In genomic region chr17:36697907-36698526, GRCh38 we compare ENCODE assay signal across 16 cellular contexts.
A peak's percentile ranks its signal among the peaks of the same experiment; 100 is the strongest.
DNase-seq lines count a peak whose midpoint lies in the region; ATAC-seq and TF ChIP-seq lines count a peak whose summit lies in the region.
"Had no signal": no experiment of that assay in that cellular context is flagged by ENCODE, and none has a peak within 500 bp of the region (broad histone marks: within the 10 kb centered on the region; RNA-seq: fewer than 3 reads in every experiment).

No MANE protein-coding gene starts in this region.

- CTCF ChIA-PET in SK-N-SH (lab: Yijun Ruan, JAX), result interaction anchor here (0.6 to 2.2 kb wide), 2 partner anchors 147 to 350 kb away, joined by 3 to 7 read pairs; no protein-coding TSS in a partner anchor

- ATAC-seq in SK-N-SH treated with all-trans-retinoic acid at 6 μM for 48 hours (no peak), GM19023 (IDR thresholded peaks at IDR 0.05; ENCODE audit: unreplicated experiment) (no peak), HG02885 (IDR thresholded peaks at IDR 0.05; ENCODE audit: poor library complexity, unreplicated experiment) (no peak)
- ATAC-seq: activated CD8-positive, alpha-beta T cell treated with anti-CD3 and anti-CD28 coated beads for 36 hours; activated T-cell treated with anti-CD3 and anti-CD28 coated beads, Interleukin-2, amount 50 U/mL, for 72 hours had no signal

- H3K4me2 ChIP-seq in SK-N-SH, result no peak overlapping the region

- DNase-seq in SK-N-SH (no peak), endothelial cell (ENCODE audit: low spot score) (peak; percentile 51), progenitor cell of endocrine pancreas (ENCODE audit: low spot score, unreplicated experiment) (peak; percentile 22)
- no peak for DNase-seq in activated naive CD4-positive, alpha-beta T cell (lab: John Stamatoyannopoulos, UW)
- DNase-seq: activated CD8-positive, alpha-beta T cell treated with anti-CD3 and anti-CD28 coated beads for 36 hours; activated T-cell treated with anti-CD3 and anti-CD28 coated beads, Interleukin-2, amount 50 U/mL, for 72 hours; CD4-positive, CD25-positive, alpha-beta regulatory T cell; NCI-H2081; retina had no signal

- no peaks in the 10 kb centered on the region for H3K4me1 ChIP-seq in SK-N-SH (ENCODE audit: control insufficient read depth in 1 of 2, insufficient read depth in 2 of 2, low read depth in 1 of 2, low read length in 1 of 2)

- WGBS in SK-N-SH (ENCODE audit: low lambda C conversion rate), result 47% methylated on average over 15 of the region's 15 CpGs

- H3K27ac Mint-ChIP-seq in endothelial cell (ENCODE audit: unreplicated experiment) (no peak overlapping the region), progenitor cell of endocrine pancreas (no peak overlapping the region)
- H3K27ac Mint-ChIP-seq: activated CD8-positive, alpha-beta T cell treated with anti-CD3 and anti-CD28 coated beads for 36 hours; activated T-cell treated with anti-CD3 and anti-CD28 coated beads, Interleukin-2, amount 50 U/mL, for 72 hours; CD4-positive, CD25-positive, alpha-beta regulatory T cell; memory B cell had no signal

- H3K9ac ChIP-seq in SK-N-SH, result no peak overlapping the region

- no peak overlapping the region for H2AFZ ChIP-seq in SK-N-SH (ENCODE audit: low read depth)

- no peak overlapping the region for H3K4me3 ChIP-seq in SK-N-SH (ENCODE audit: low read depth in 2 of 2, low read length in 1 of 2)

- H3K27me3 Mint-ChIP-seq in endothelial cell (ENCODE audit: unreplicated experiment) (peaks cover 3% of the 10 kb centered on the region), progenitor cell of endocrine pancreas (peaks cover 28% of the 10 kb centered on the region)

- H3K9me3 ChIP-seq in SK-N-SH, result no peaks in the 10 kb centered on the region

- H3K9me3 Mint-ChIP-seq in endothelial cell (ENCODE audit: unreplicated experiment), result no peaks in the 10 kb centered on the region
- no peaks in the 10 kb centered on the region for H3K9me3 Mint-ChIP-seq in progenitor cell of endocrine pancreas (ENCODE audit: low read depth)
- H3K9me3 Mint-ChIP-seq: activated CD8-positive, alpha-beta T cell treated with anti-CD3 and anti-CD28 coated beads for 36 hours; activated T-cell treated with anti-CD3 and anti-CD28 coated beads, Interleukin-2, amount 50 U/mL, for 72 hours; neural crest cell had no signal

- no peaks in the 10 kb centered on the region for H3F3A ChIP-seq in SK-N-SH (replicated peaks; ENCODE audit: insufficient read depth)

- no peak for TF ChIP-seq EP300 in SK-N-SH (IDR thresholded peaks at IDR 0.05; ENCODE audit: borderline replicate concordance in 1 of 2, low read depth in 1 of 2, low read length in 1 of 2)

- no peaks in the 10 kb centered on the region for H3K9me2 ChIP-seq in SK-N-SH

- H3K27ac ChIP-seq in SK-N-SH (ENCODE audit: low read depth in 2 of 2, low read length in 1 of 2), result no peak overlapping the region
- H3K27ac ChIP-seq: VCaP had no signal

- H3K4me3 Mint-ChIP-seq in endothelial cell (ENCODE audit: unreplicated experiment), result no peak overlapping the region
- no peak overlapping the region for H3K4me3 Mint-ChIP-seq in progenitor cell of endocrine pancreas (ENCODE audit: low read depth)
- H3K4me3 Mint-ChIP-seq: activated CD8-positive, alpha-beta T cell treated with anti-CD3 and anti-CD28 coated beads for 36 hours; activated T-cell treated with anti-CD3 and anti-CD28 coated beads, Interleukin-2, amount 50 U/mL, for 72 hours; CD4-positive, CD25-positive, alpha-beta regulatory T cell; memory B cell; neural crest cell had no signal

- H3K36me3 Mint-ChIP-seq in endothelial cell (ENCODE audit: low read depth, unreplicated experiment) (no peaks in the 10 kb centered on the region), progenitor cell of endocrine pancreas (ENCODE audit: insufficient read depth) (no peaks in the 10 kb centered on the region)
- H3K36me3 Mint-ChIP-seq: CD4-positive, CD25-positive, alpha-beta regulatory T cell had no signal

- POLR2A ChIA-PET in SK-N-SH (lab: Yijun Ruan, JAX), result no interaction called here

- H3K79me2 ChIP-seq in SK-N-SH (ENCODE audit: insufficient read depth), result no peaks in the 10 kb centered on the region

- no peaks in the 10 kb centered on the region for H3K36me3 ChIP-seq in SK-N-SH (replicated peaks in 1 of 2; ENCODE audit: control insufficient read depth in 1 of 2, insufficient read depth in 2 of 2, low read length in 1 of 2)

- H3K4me1 Mint-ChIP-seq in endothelial cell (ENCODE audit: unreplicated experiment) (no peaks in the 10 kb centered on the region), progenitor cell of endocrine pancreas (ENCODE audit: low read depth) (peaks cover 14% of the 10 kb centered on the region)
- H3K4me1 Mint-ChIP-seq: CD4-positive, CD25-positive, alpha-beta regulatory T cell; memory B cell; neural crest cell had no signal

- no peak for TF ChIP-seq RAD21 in SK-N-SH (IDR thresholded peaks at IDR 0.05; ENCODE audit: low read length)

- H3K27me3 ChIP-seq in SK-N-SH (ENCODE audit: insufficient read depth), result no peaks in the 10 kb centered on the region

- TF ChIP-seq CTCF in SK-N-SH (IDR thresholded peaks at IDR 0.05) (no peak), endothelial cell (IDR thresholded peaks at IDR 0.05; ENCODE audit: unreplicated experiment) (no peak), progenitor cell of endocrine pancreas (IDR thresholded peaks at IDR 0.05; ENCODE audit: unreplicated experiment) (no peak)

- H4K20me1 ChIP-seq in SK-N-SH (ENCODE audit: insufficient read depth), result no peaks in the 10 kb centered on the region

TF ChIP-seq in SK-N-SH treated with all-trans-retinoic acid at 6 μM for 48 hours, 23 proteins besides CTCF, POLR2A, EP300 and RAD21:
- TF ChIP-seq SNAI2 (CRISPR knock-in tag; IDR thresholded peaks at IDR 0.05) (no peak), ZNF70 (CRISPR knock-in tag; IDR thresholded peaks at IDR 0.05) (no peak), OSR1 (CRISPR knock-in tag; IDR thresholded peaks at IDR 0.05) (no peak), ZNF565 (CRISPR knock-in tag; conservative IDR thresholded peaks at IDR 0.05; ENCODE audit: low read depth) (no peak), CSDC2 (CRISPR knock-in tag; IDR thresholded peaks at IDR 0.05) (no peak), ZNF8 (CRISPR knock-in tag; IDR thresholded peaks at IDR 0.05) (no peak), ZC3H10 (CRISPR knock-in tag; IDR thresholded peaks at IDR 0.05) (no peak), ISL1 (CRISPR knock-in tag; IDR thresholded peaks at IDR 0.05) (no peak), ARNTL (CRISPR knock-in tag; IDR thresholded peaks at IDR 0.05; ENCODE audit: borderline replicate concordance, low read depth) (no peak), GLIS3 (CRISPR knock-in tag; IDR thresholded peaks at IDR 0.05) (no peak), CSRNP3 (CRISPR knock-in tag; IDR thresholded peaks at IDR 0.05) (no peak)

TF ChIP-seq in PFSK-1, 5 proteins besides CTCF, POLR2A, EP300 and RAD21:
- no peak for TF ChIP-seq SIN3A (IDR thresholded peaks at IDR 0.05; ENCODE audit: borderline replicate concordance, insufficient read depth, low read length)
- TF ChIP-seq FOXP2 (optimal IDR thresholded peaks at IDR 0.05; ENCODE audit: borderline replicate concordance, extremely low read depth, extremely low read length, insufficient read depth), result no peak
- TF ChIP-seq TAF1 (IDR thresholded peaks at IDR 0.05; ENCODE audit: borderline replicate concordance, insufficient read depth, low read length), result no peak
- TF ChIP-seq REST (IDR thresholded peaks at IDR 0.05; ENCODE audit: insufficient read depth in 1 of 2, low read depth in 2 of 2, low read length in 2 of 2), result peak; percentile 84 to 96

Comparison
In these comparisons a context has a peak if more than half of its experiments do, and no peak if none do; other contexts are left out.
1. DNase-seq: peak in endothelial cell (single experiment) and progenitor cell of endocrine pancreas (single experiment); none in SK-N-SH (single experiment) and activated naive CD4-positive, alpha-beta T cell (0 of 4).